In genomic region chr1:108961752-108962486, GRCh38 we compare ENCODE assay signal across 9 cellular contexts. TPM values are rescaled to one million over a fixed set of nuclear protein-coding genes. Genes with fewer than 3 reads are reported as not detected.
DNase-seq lines count a peak whose midpoint lies in the region; ATAC-seq and TF ChIP-seq lines count a peak whose summit lies in the region.
"Had no signal": no experiment of that assay in that cellular context is flagged by ENCODE, and none has a peak within 500 bp of the region (broad histone marks: within the 10 kb centered on the region; RNA-seq: fewer than 3 reads in every experiment).

No MANE protein-coding gene starts in this region.

- 91 to 92% methylated on average over 14 to 15 of the region's 15 CpGs for WGBS in ectodermal cell, 2 experiments

- peak overlapping the region; percentile 92 for H3K27ac Mint-ChIP-seq in CD8-positive, alpha-beta T cell

- H3K27ac ChIP-seq in CD8-positive, alpha-beta T cell (ENCODE audit: low read depth, low read length) = no peak overlapping the region
- H3K27ac ChIP-seq in MM.1S (ENCODE audit: low read length) = peak overlapping the region; percentile 94; the same call in 1 of the 2 replicates
- H3K27ac ChIP-seq in ectodermal cell (ENCODE audit: insufficient read depth, low read depth, low read length, poor library complexity, severe bottlenecking) = no peak overlapping the region

- no peak for ATAC-seq in CD8-positive, alpha-beta T cell
- ATAC-seq in HG03097 (IDR thresholded peaks at IDR 0.05; ENCODE audit: low FRiP score, unreplicated experiment) (no peak), HG03045 (IDR thresholded peaks at IDR 0.05; ENCODE audit: unreplicated experiment) (no peak), GM18909 (IDR thresholded peaks at IDR 0.05; ENCODE audit: poor library complexity, unreplicated experiment) (no peak)

- H3K36me3 ChIP-seq in CD8-positive, alpha-beta T cell (ENCODE audit: insufficient read depth, low read length) = no peaks in the 10 kb centered on the region
- H3K36me3 ChIP-seq in MM.1S (replicated peaks; ENCODE audit: insufficient read depth, low read length) = no peaks in the 10 kb centered on the region
- no peaks in the 10 kb centered on the region for H3K36me3 ChIP-seq in ectodermal cell (ENCODE audit: control insufficient read depth, insufficient read depth, low read length)
- H3K36me3 ChIP-seq in neuron (ENCODE audit: insufficient read depth, low read length) = peaks cover 14% of the 10 kb centered on the region

- H3K79me2 ChIP-seq in MM.1S (ENCODE audit: low read length) = peaks cover 42% of the 10 kb centered on the region

- intact Hi-C loops in CD8-positive, alpha-beta T cell (cut with DNase I, micrococcal nuclease) = loop anchor here (2.0 to 5.0 kb wide), 4 partner anchors 150 to 270 kb away; partner anchors contain the start of genes PRPF38B (in 2 of the 2), ELAPOR1 (in 1 of the 2) and STXBP3 (in 1 of the 2)

- H4K20me1 ChIP-seq in MM.1S (ENCODE audit: insufficient read depth, low read length) = no peaks in the 10 kb centered on the region

- H3K4me1 Mint-ChIP-seq in CD8-positive, alpha-beta T cell (ENCODE audit: low read depth) = peaks cover 52% of the 10 kb centered on the region

- H3K4me1 ChIP-seq in CD8-positive, alpha-beta T cell (ENCODE audit: insufficient read depth, low read length) = peaks cover 37% of the 10 kb centered on the region
- no peaks in the 10 kb centered on the region for H3K4me1 ChIP-seq in MM.1S (ENCODE audit: low read length)
- H3K4me1 ChIP-seq in ectodermal cell (ENCODE audit: control insufficient read depth, insufficient read depth, low read length) = no peaks in the 10 kb centered on the region
- peaks cover 5% of the 10 kb centered on the region for H3K4me1 ChIP-seq in neuron (ENCODE audit: insufficient read depth, low read length)

- peak overlapping the region; percentile 86 for H3K4me3 ChIP-seq in CD8-positive, alpha-beta T cell (ENCODE audit: low read depth, low read length)
- H3K4me3 ChIP-seq in MM.1S (ENCODE audit: low read length) (peak overlapping the region; percentile 69), ectodermal cell (ENCODE audit: insufficient read depth, low read depth, low read length) (peak overlapping the region; percentile 79), neuron (ENCODE audit: low read length) (peak overlapping the region; percentile 84)

- H3K36me3 Mint-ChIP-seq in CD8-positive, alpha-beta T cell = peaks cover 19% of the 10 kb centered on the region

- H3K9me2 ChIP-seq in MM.1S (replicated peaks; ENCODE audit: insufficient read depth, low read length) = no peaks in the 10 kb centered on the region

- H3K4me3 Mint-ChIP-seq in CD8-positive, alpha-beta T cell = peak overlapping the region; percentile 87

- peaks cover 10% of the 10 kb centered on the region; the same call in 1 of the 2 replicates for H3F3A ChIP-seq in MM.1S (ENCODE audit: insufficient read depth, low read length)

- POLR2A ChIA-PET in CD8-positive, alpha-beta T cell (lab: Charles Lee) = interaction anchor here (0.7 to 2.0 kb wide), 6 partner anchors 9 to 836 kb away, joined by 3 to 12 read pairs (median 8); partner anchors contain the start of genes HENMT1, PRPF38B and WDR47

- H3K27me3 Mint-ChIP-seq in CD8-positive, alpha-beta T cell (ENCODE audit: low read depth) = no peaks in the 10 kb centered on the region

- no peak for TF ChIP-seq CTCF in CD8-positive, alpha-beta T cell (IDR thresholded peaks at IDR 0.05)
- no peak for TF ChIP-seq CTCF in MM.1S (IDR thresholded peaks at IDR 0.05; ENCODE audit: low read length)

- no peaks in the 10 kb centered on the region for H3K27me3 ChIP-seq in CD8-positive, alpha-beta T cell (ENCODE audit: insufficient read depth, low read length)
- H3K27me3 ChIP-seq in MM.1S (replicated peaks; ENCODE audit: insufficient read depth, low read length) = no peaks in the 10 kb centered on the region
- peaks cover 11% of the 10 kb centered on the region for H3K27me3 ChIP-seq in ectodermal cell (ENCODE audit: control insufficient read depth, insufficient read depth, low read length, poor library complexity, severe bottlenecking)
- H3K27me3 ChIP-seq in neuron (ENCODE audit: insufficient read depth, low read length) = no peaks in the 10 kb centered on the region

- H3K4me2 ChIP-seq in MM.1S (ENCODE audit: low read depth, low read length) = peak overlapping the region; percentile 60; the same call in 1 of the 2 replicates

- H3K9ac ChIP-seq in MM.1S (ENCODE audit: low read length) = peak overlapping the region; percentile 85; the same call in 1 of the 2 replicates

- DNase-seq in CD8-positive, alpha-beta T cell = no peak
- no peak for DNase-seq in MM.1S
- no peak for DNase-seq in SHP77 (lab: John Stamatoyannopoulos, UW)
- DNase-seq: HCEC 1CT had no signal

- H2AFZ ChIP-seq in MM.1S (ENCODE audit: low read length) (no peak overlapping the region), neuron (ENCODE audit: low read depth, low read length) (no peak overlapping the region)

- no peaks in the 10 kb centered on the region for H3K9me3 Mint-ChIP-seq in CD8-positive, alpha-beta T cell

- CTCF ChIA-PET in CD8-positive, alpha-beta T cell (lab: Charles Lee) = interaction anchor here (1.1 to 1.3 kb wide), 2 partner anchors 10 to 151 kb away, joined by 3 to 4 read pairs; a partner anchor contains a TSS

- no peaks in the 10 kb centered on the region for H3K9me3 ChIP-seq in CD8-positive, alpha-beta T cell (ENCODE audit: low read length)
- H3K9me3 ChIP-seq in MM.1S (replicated peaks; ENCODE audit: insufficient read depth, low read length) = no peaks in the 10 kb centered on the region
- H3K9me3 ChIP-seq in ectodermal cell (ENCODE audit: control insufficient read depth, low read length) = no peaks in the 10 kb centered on the region
- H3K9me3 ChIP-seq in neuron (ENCODE audit: low read length) = peaks cover 3% of the 10 kb centered on the region

RNA-seq across cellular contexts. Expression of gene CLCC1, which starts 1.4 kb away (rescaled TPM):
- total RNA-seq in CD8-positive, alpha-beta T cell = 1 to 10 TPM; 4.6 to 5.8 TPM
- polyA plus RNA-seq in ectodermal cell (2013, experiment 1 of 4) = 21.2 TPM
- polyA plus RNA-seq in ectodermal cell (2013, experiment 2 of 4) = 20.5 TPM
- 14.3 TPM for polyA plus RNA-seq in ectodermal cell (2013, experiment 3 of 4)
- 19.1 TPM for polyA plus RNA-seq in ectodermal cell (2013, experiment 4 of 4)
